ENCODE assay signal across 2 cellular contexts in genomic region chr9:138075496-138075895, GRCh38.
TF ChIP-seq lines count a peak whose summit lies in the region.

No MANE protein-coding gene starts in this region.

TF ChIP-seq in HepG2, 621 proteins besides CTCF, POLR2A, EP300 and RAD21:
- TF ChIP-seq ZNF318 (CRISPR knock-in tag; IDR thresholded peaks at IDR 0.05) = no peak
- no peak for TF ChIP-seq ZNF232 (CRISPR knock-in tag; IDR thresholded peaks at IDR 0.05; ENCODE audit: borderline replicate concordance)
- TF ChIP-seq ZBTB7A (CRISPR knock-in tag; IDR thresholded peaks at IDR 0.05) = no peak
- no peak for TF ChIP-seq ATF7-NPFF (CRISPR knock-in tag; IDR thresholded peaks at IDR 0.05; ENCODE audit: low read depth)
- TF ChIP-seq EHMT2 (IDR thresholded peaks at IDR 0.05; ENCODE audit: borderline replicate concordance, low read depth, low read length) = no peak
- TF ChIP-seq ZNF574 (CRISPR knock-in tag; IDR thresholded peaks at IDR 0.05) = no peak
- no peak for TF ChIP-seq KDM4B (CRISPR knock-in tag; IDR thresholded peaks at IDR 0.05)
- no peak for TF ChIP-seq MEIS2 (CRISPR knock-in tag; IDR thresholded peaks at IDR 0.05)
- no peak for TF ChIP-seq MED13 (CRISPR knock-in tag; IDR thresholded peaks at IDR 0.05)
- no peak for TF ChIP-seq ZSCAN31 (CRISPR knock-in tag; IDR thresholded peaks at IDR 0.05; ENCODE audit: low read depth)
- TF ChIP-seq ZNF546 (CRISPR knock-in tag; conservative IDR thresholded peaks at IDR 0.05) = no peak
- TF ChIP-seq NFYB (CRISPR knock-in tag; IDR thresholded peaks at IDR 0.05) = no peak
- TF ChIP-seq MTF1 (CRISPR knock-in tag; IDR thresholded peaks at IDR 0.05) = no peak
- TF ChIP-seq MXD4 (CRISPR knock-in tag; IDR thresholded peaks at IDR 0.05) = no peak
- TF ChIP-seq NFE2 (CRISPR knock-in tag; IDR thresholded peaks at IDR 0.05) = no peak
- TF ChIP-seq ZFP36L1 (CRISPR knock-in tag; IDR thresholded peaks at IDR 0.05) = no peak
TF ChIP-seq in HepG2: peak in this region for 0.

TF ChIP-seq in GM23338, 12 proteins besides CTCF, POLR2A, EP300 and RAD21 (continued from another document):
- no peak for TF ChIP-seq ZNF462 (CRISPR knock-in tag; IDR thresholded peaks at IDR 0.05)
- TF ChIP-seq REST (IDR thresholded peaks at IDR 0.05; ENCODE audit: unreplicated experiment) = no peak
- no peak for TF ChIP-seq ETS1 (IDR thresholded peaks at IDR 0.05)
- TF ChIP-seq JUNB (IDR thresholded peaks at IDR 0.05; ENCODE audit: unreplicated experiment) = no peak
